ENCODE assay signal across 1 cellular context in genomic region chr3:129398803-129399144, GRCh38.
TF ChIP-seq lines count a peak whose summit lies in the region.

No MANE protein-coding gene starts in this region.

TF ChIP-seq in GM12878, 131 proteins besides CTCF, POLR2A, EP300 and RAD21:
- no peak for TF ChIP-seq ZNF217 (IDR thresholded peaks at IDR 0.05)
- no peak for TF ChIP-seq E2F8 (IDR thresholded peaks at IDR 0.05; ENCODE audit: low read depth, partially characterized antibody)
- TF ChIP-seq SMARCA5 (IDR thresholded peaks at IDR 0.05), result no peak
- TF ChIP-seq USF2 (IDR thresholded peaks at IDR 0.05; ENCODE audit: borderline replicate concordance, low read depth, low read length), result no peak
